11 cellular contexts compared by ENCODE assay signal in genomic region chr9:75985515-75985914, GRCh38.
"Had no signal": no experiment of that assay in that cellular context is flagged by ENCODE, and none has a peak within 500 bp of the region (broad histone marks: within the 10 kb centered on the region; RNA-seq: fewer than 3 reads in every experiment).

No MANE protein-coding gene starts in this region.

- DNase-seq: GM23248, GOT3, H7, H9, HCEC 1CT, HFFc6 had no signal

- ATAC-seq: GM23338, HCT116 had no signal

- H3K9me3 ChIP-seq: HAP-1 had no signal

- H3K4me3 ChIP-seq: GM23248, GM23338, HAP-1 had no signal

- H3K27ac ChIP-seq: GM23248 had no signal

- H3K36me3 ChIP-seq: HAP-1 had no signal

- H3K9ac ChIP-seq: GM23248 had no signal

- FAIRE-seq: H1, H54 had no signal

- H3K4me1 ChIP-seq: HAP-1 had no signal

- H2AFZ ChIP-seq: GM23248, GM23338 had no signal

- H3K4me2 ChIP-seq: GM23338 had no signal
